In the genomic region with DNA sequence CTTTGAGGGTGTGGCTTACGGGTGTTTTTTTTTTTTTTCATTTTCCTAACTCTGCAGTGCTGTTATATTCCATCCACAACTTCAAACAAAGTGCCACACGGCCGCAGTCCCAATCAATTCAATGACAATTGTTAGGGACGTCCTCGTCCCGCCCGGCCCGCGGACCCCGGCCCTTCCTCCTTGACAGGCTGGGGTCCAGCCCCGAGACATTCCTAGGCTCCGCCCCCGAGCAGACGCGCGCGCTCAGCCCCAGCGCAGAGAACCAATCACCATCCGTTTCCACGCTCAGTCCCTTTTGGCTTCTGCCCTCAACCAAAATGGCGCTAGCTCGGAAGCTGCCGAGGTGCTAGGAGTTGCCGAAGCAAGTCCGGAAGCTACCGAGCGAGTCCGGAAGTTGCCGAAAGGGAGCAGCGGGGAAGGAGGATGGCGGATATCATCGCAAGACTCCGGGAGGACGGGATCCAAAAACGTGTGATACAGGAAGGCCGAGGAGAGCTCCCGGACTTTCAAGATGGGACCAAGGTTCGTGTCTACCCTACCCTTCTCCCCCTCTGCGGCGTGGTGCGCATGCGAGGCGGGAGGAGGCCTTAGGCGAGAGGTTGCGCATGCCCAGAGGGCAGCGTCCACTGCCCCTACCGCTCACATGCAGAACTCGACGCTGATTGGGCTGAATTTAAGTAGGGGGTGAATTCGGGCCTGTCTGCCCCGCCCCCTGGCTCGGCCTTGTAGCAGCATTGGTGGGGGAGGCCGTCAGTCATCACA, we compare ENCODE assay signal across 8 cellular contexts. TPM values are rescaled to one million over a fixed set of nuclear protein-coding genes. Genes with fewer than 3 reads are reported as not detected.
DNase-seq lines count a peak whose midpoint lies in the region; ATAC-seq, FAIRE-seq and TF ChIP-seq lines count a peak whose summit lies in the region.

A gene (plus strand): TSS at position 291 of the 762 bp plus-strand sequence. CDS start 133 bp downstream, at position 424.

- H3K4me1 ChIP-seq in keratinocyte (ENCODE audit: control insufficient read depth, extremely low read depth, insufficient read depth, low read length), result peaks cover 13% of the 10 kb centered on the region

- peaks cover 2 to 6% of the 10 kb centered on the region in 2 experiments for H3K36me3 ChIP-seq in keratinocyte (ENCODE audit: control insufficient read depth in 2 of 2, extremely low read depth in 1 of 2, insufficient read depth in 2 of 2, low read length in 2 of 2)

- ATAC-seq in GM19043 (IDR thresholded peaks at IDR 0.05; ENCODE audit: low read depth, unreplicated experiment) (peak; percentile 44), HG03378 (IDR thresholded peaks at IDR 0.05; ENCODE audit: unreplicated experiment) (peak; percentile 53)

- H3K79me2 ChIP-seq in keratinocyte (ENCODE audit: control insufficient read depth, insufficient read depth, low read length), result peaks cover 4% of the 10 kb centered on the region

- dilution Hi-C loops in keratinocyte (cut with MboI; ENCODE audit: extremely low pct_ligation_motif_present, low sequenced_read_pairs), result no loop called here

- no peaks in the 10 kb centered on the region for H3K9me3 ChIP-seq in keratinocyte (ENCODE audit: control insufficient read depth, low read depth, low read length)

- peak within 1 kb of the TSS; percentile 92 for H2AFZ ChIP-seq in keratinocyte (ENCODE audit: control insufficient read depth, low read length)

- peak within 1 kb of the TSS; percentile 47 to 81 (median 77) for H3K4me3 ChIP-seq in keratinocyte (ENCODE audit: control insufficient read depth in 2 of 3, extremely low read depth in 1 of 3, insufficient read depth in 2 of 3, low read depth in 1 of 3, low read length in 3 of 3)

- no peaks in the 10 kb centered on the region for H3K9me1 ChIP-seq in keratinocyte (ENCODE audit: control insufficient read depth, extremely low read depth, insufficient read depth, low read length)

- H3K4me2 ChIP-seq in keratinocyte (ENCODE audit: control insufficient read depth, extremely low read depth, insufficient read depth, low read depth, low read length), result peak within 1 kb of the TSS; percentile 80

- DNase-seq in AML-193 (lab: John Stamatoyannopoulos, UW) (peak; percentile 92 to 95), NCI-H460 (ENCODE audit: extremely low read depth, low read depth) (peak; percentile 96), cerebellar nuclear complex (lab: John Stamatoyannopoulos, UW) (peak; percentile 81 to 92), keratinocyte (ENCODE audit: low read depth, low spot score) (peak; percentile 81)
- DNase-seq in activated CD4-positive, CD25-positive, alpha-beta regulatory T cell treated with anti-CD3 and anti-CD28 coated beads, Interleukin-2, amount 50 U/mL, for 72 hours, result peak; percentile 97
- peak; percentile 91 to 93 for DNase-seq in stimulated activated CD4-positive, alpha-beta T cell treated with anti-CD3 and anti-CD28 coated beads, Interleukin-15, amount 100 ng/mL, for 1 hour (ENCODE audit: low read depth in 1 of 2, low spot score in 1 of 2)

- peak in 1 of 3 experiments; percentile 20 for TF ChIP-seq CTCF in keratinocyte (optimal IDR thresholded peaks at IDR 0.05 in 1 of 3, IDR thresholded peaks at IDR 0.05 in 1 of 3, conservative IDR thresholded peaks at IDR 0.05 in 1 of 3; ENCODE audit: extremely low read depth in 1 of 3, insufficient read depth in 2 of 3, low read length in 3 of 3)

- peak within 1 kb of the TSS; percentile 70 for H3K27ac ChIP-seq in keratinocyte (ENCODE audit: control insufficient read depth, insufficient read depth, low read length)

- no peaks in the 10 kb centered on the region for H4K20me1 ChIP-seq in keratinocyte (ENCODE audit: control insufficient read depth, extremely low read depth, insufficient read depth, low read length)

- no peaks in the 10 kb centered on the region for H3K27me3 ChIP-seq in keratinocyte (ENCODE audit: control insufficient read depth, extremely low read depth, insufficient read depth, low read length)

- H3K9ac ChIP-seq in keratinocyte (ENCODE audit: control insufficient read depth, extremely low read depth, insufficient read depth, low read length), result peak within 1 kb of the TSS; percentile 70

- FAIRE-seq in keratinocyte (lab: Jason Lieb, UNC), result peak; percentile 36

RNA-seq across cellular contexts. Expression of the gene that starts here (rescaled TPM):
- 49.2 and 49.5 TPM in 2 replicates for total RNA-seq in NCI-H460 (2014; rRNA removed; shearing (Covaris generic))
- polyA plus RNA-seq in NCI-H460 (2014; cell fraction: nucleus; rRNA removed), result 77.5 and 83.7 TPM in 2 replicates
- 32.5 to 42.9 TPM (median 35.3 TPM) in 3 replicates for polyA plus RNA-seq in keratinocyte
- polyA plus RNA-seq in keratinocyte (2011; ENCODE audit: low read depth), result 35.4 TPM
- 25.8 and 44.9 TPM in 2 replicates for polyA plus RNA-seq in keratinocyte (2011; cell fraction: cytosol; rRNA removed)
- polyA plus RNA-seq in keratinocyte (2011; cell fraction: nucleus; rRNA removed), result 26.3 and 35.1 TPM in 2 replicates
- 34.4 and 36.4 TPM in 2 replicates for polyA plus RNA-seq in keratinocyte (2012; ENCODE audit: low replicate concordance)
- 19.2 to 23.7 TPM (median 22.6 TPM) in 3 replicates for polyA minus RNA-seq in keratinocyte
- polyA minus RNA-seq in keratinocyte (2011; cell fraction: cytosol; rRNA and poly(A)+ RNA removed), result 26.3 TPM
- polyA minus RNA-seq in keratinocyte (2011; cell fraction: nucleus; rRNA and poly(A)+ RNA removed), result 10.3 and 11.4 TPM in 2 replicates

Comparison
In these comparisons a context has a peak if more than half of its experiments do, and no peak if none do; other contexts are left out.
1. Peak in every context shown above with its lines: DNase-seq, ATAC-seq, H3K4me3 ChIP-seq and H3K27ac ChIP-seq.